8 cellular contexts compared by ENCODE assay signal in genomic region chr12:104303538-104304151, GRCh38. TPM values are rescaled to one million over a fixed set of nuclear protein-coding genes. Genes with fewer than 3 reads are reported as not detected.
DNase-seq lines count a peak whose midpoint lies in the region; ATAC-seq, FAIRE-seq and TF ChIP-seq lines count a peak whose summit lies in the region.

Gene EID3, plus strand, starts transcription at chr12:104303739. Its CDS starts 196 bp downstream, at chr12:104303935.

- peak within 1 kb of the TSS; percentile 41 to 78 for H3K9ac ChIP-seq in kidney (ENCODE audit: low read length in 2 of 2)

- H3K4me3 ChIP-seq in choroid plexus epithelial cell (ENCODE audit: low read depth, low read length): peak within 1 kb of the TSS; percentile 53
- H3K4me3 ChIP-seq in kidney (ENCODE audit: low read length in 2 of 2): peak within 1 kb of the TSS; percentile 64 to 82

- peak; percentile 94 for DNase-seq in activated CD4-positive, alpha-beta T cell treated with anti-CD3 and anti-CD28 coated beads for 48 hours
- DNase-seq in choroid plexus epithelial cell (ENCODE audit: low read depth) (peak; percentile 82), kidney (peak; percentile 97), NCI-H1417 treated with DMSO at 0.1 percent for 48 hours (lab: John Stamatoyannopoulos, UW) (no peak), NCI-H345 treated with DMSO at 0.1 percent for 48 hours (lab: John Stamatoyannopoulos, UW; ENCODE audit: unreplicated experiment) (no peak)
- peak; percentile 85 to 86 for DNase-seq in stimulated activated CD4-positive, alpha-beta T cell treated with anti-CD3 and anti-CD28 coated beads, Interleukin-15, amount 100 ng/mL, for 1 hour (ENCODE audit: low read depth in 1 of 2, low spot score in 1 of 2)

- intact Hi-C loops in kidney (cut with DNase I): no loop called here

- ATAC-seq in GM18858 (IDR thresholded peaks at IDR 0.05; ENCODE audit: unreplicated experiment) (peak; percentile 68), HG03095 (IDR thresholded peaks at IDR 0.05; ENCODE audit: unreplicated experiment) (peak; percentile 92)

- no peak for TF ChIP-seq CTCF in choroid plexus epithelial cell (conservative IDR thresholded peaks at IDR 0.05; ENCODE audit: low read depth, low read length)
- no peak for TF ChIP-seq CTCF in kidney (IDR thresholded peaks at IDR 0.05; ENCODE audit: borderline replicate concordance, extremely low read depth, insufficient read depth)

- H3K9me3 ChIP-seq in kidney (ENCODE audit: control insufficient read depth in 1 of 2, low read length in 2 of 2): no peaks in the 10 kb centered on the region

- no peak for FAIRE-seq in kidney (lab: Jason Lieb, UNC)

- H3K36me3 ChIP-seq in kidney (ENCODE audit: control insufficient read depth in 1 of 2, insufficient read depth in 2 of 2, low read length in 2 of 2): no peaks in the 10 kb centered on the region

- peaks cover 13 to 14% of the 10 kb centered on the region in 2 donors for H3K4me1 ChIP-seq in kidney (ENCODE audit: control insufficient read depth in 1 of 2, insufficient read depth in 1 of 2, low read depth in 1 of 2, low read length in 2 of 2)

- peak within 1 kb of the TSS; percentile 51 to 83 for H3K27ac ChIP-seq in kidney (ENCODE audit: low read depth in 2 of 2, low read length in 2 of 2)

RNA-seq across cellular contexts. Expression of gene EID3, which starts in this region (rescaled TPM):
- 5.0 TPM for total RNA-seq in kidney
- polyA plus RNA-seq in kidney (ENCODE audit: insufficient read depth, low read depth, low replicate concordance): 0.90 TPM

Comparison
In these comparisons a context has a peak if more than half of its experiments do, and no peak if none do; other contexts are left out.
1. DNase-seq: peak in activated CD4-positive, alpha-beta T cell treated with anti-CD3 and anti-CD28 coated beads for 48 hours (single experiment), choroid plexus epithelial cell (single experiment), kidney (single experiment) and stimulated activated CD4-positive, alpha-beta T cell treated with anti-CD3 and anti-CD28 coated beads, Interleukin-15, amount 100 ng/mL, for 1 hour (2 of 2); none in NCI-H1417 treated with DMSO at 0.1 percent for 48 hours (single experiment) and NCI-H345 treated with DMSO at 0.1 percent for 48 hours (single experiment).